ENCODE assay signal across 10 cellular contexts in the genomic region with DNA sequence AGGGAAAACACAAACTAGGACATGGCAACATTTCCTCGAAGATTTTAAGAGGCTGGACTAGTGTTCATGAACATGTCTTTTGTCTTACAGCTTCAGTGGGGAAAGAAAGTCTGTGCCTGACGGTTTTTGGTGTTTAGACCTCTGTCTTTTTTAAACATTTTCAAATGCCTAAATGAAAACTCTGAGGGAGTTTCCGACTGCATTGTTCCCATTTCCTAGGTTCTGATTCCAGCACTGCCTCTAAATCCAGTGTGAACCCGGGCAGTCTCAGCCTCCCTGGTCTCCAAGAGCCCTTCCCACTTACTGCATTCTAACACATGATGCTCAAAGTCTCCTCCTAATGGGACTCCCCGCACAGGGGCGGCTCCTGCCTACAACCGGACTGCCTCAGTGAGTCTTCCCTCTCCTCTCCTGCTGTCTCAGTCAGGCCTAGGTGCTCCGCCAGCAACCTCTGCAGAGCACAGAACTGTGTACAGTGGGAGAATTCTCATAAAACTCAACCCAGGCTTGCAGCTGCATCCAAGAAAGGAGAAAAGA. TPM values are rescaled to one million over a fixed set of nuclear protein-coding genes. Genes with fewer than 3 reads are reported as not detected.
DNase-seq lines count a peak whose midpoint lies in the region; ATAC-seq, FAIRE-seq and TF ChIP-seq lines count a peak whose summit lies in the region.
"Had no signal": no experiment of that assay in that cellular context is flagged by ENCODE, and none has a peak within 500 bp of the region (broad histone marks: within the 10 kb centered on the region; RNA-seq: fewer than 3 reads in every experiment).

No MANE protein-coding gene starts in this region.

- H3K9me3 ChIP-seq in mammary epithelial cell (replicated peaks; ENCODE audit: insufficient read depth, low read length) (no peaks in the 10 kb centered on the region), vagina (no peaks in the 10 kb centered on the region)

- no peak for TF ChIP-seq POLR2A in vagina (IDR thresholded peaks at IDR 0.05)

- no peaks in the 10 kb centered on the region for H3K27me3 ChIP-seq in mammary epithelial cell (ENCODE audit: insufficient read depth, low read length)
- no peaks in the 10 kb centered on the region for H3K27me3 ChIP-seq in dorsolateral prefrontal cortex
- no peaks in the 10 kb centered on the region for H3K27me3 ChIP-seq in vagina

- no peak for TF ChIP-seq CTCF in MCF 10A (IDR thresholded peaks at IDR 0.05; ENCODE audit: unreplicated experiment)
- TF ChIP-seq CTCF in mammary epithelial cell (conservative IDR thresholded peaks at IDR 0.05 in 1 of 2, IDR thresholded peaks at IDR 0.05 in 1 of 2; ENCODE audit: extremely low read depth in 1 of 2, insufficient read depth in 1 of 2, low read depth in 1 of 2, low read length in 2 of 2): no peak
- no peak for TF ChIP-seq CTCF in dorsolateral prefrontal cortex (IDR thresholded peaks at IDR 0.05 in 54 of 56, conservative IDR thresholded peaks at IDR 0.05 in 2 of 56; ENCODE audit: low read depth in 1 of 56, partially characterized antibody in 56 of 56)
- TF ChIP-seq CTCF in natural killer cell (IDR thresholded peaks at IDR 0.05): no peak
- TF ChIP-seq CTCF in vagina (IDR thresholded peaks at IDR 0.05): peak in 1 of 3 experiments; percentile 6

- no peak overlapping the region for H3K4me3 ChIP-seq in mammary epithelial cell (replicated peaks in 1 of 3; ENCODE audit: insufficient read depth in 1 of 3, low read depth in 2 of 3, low read length in 3 of 3)
- peak overlapping the region in 2 of 59 donors; percentile 2 to 6 for H3K4me3 ChIP-seq in dorsolateral prefrontal cortex
- H3K4me3 ChIP-seq in vagina: no peak overlapping the region

- ATAC-seq in natural killer cell (no peak), GM21723 (IDR thresholded peaks at IDR 0.05; ENCODE audit: unreplicated experiment) (no peak), GM18517 (IDR thresholded peaks at IDR 0.05; ENCODE audit: unreplicated experiment) (no peak)

- H3K9me3 Mint-ChIP-seq in MCF 10A (ENCODE audit: unreplicated experiment) (no peaks in the 10 kb centered on the region), natural killer cell (no peaks in the 10 kb centered on the region)

- H2AFZ ChIP-seq in mammary epithelial cell (ENCODE audit: low read depth, low read length): no peak overlapping the region

- peaks cover 5% of the 10 kb centered on the region for H3K36me3 ChIP-seq in mammary epithelial cell (ENCODE audit: insufficient read depth, low read length)
- peaks cover 0 to 9% of the 10 kb centered on the region in 2 donors for H3K36me3 ChIP-seq in vagina

- CTCF ChIA-PET in MCF 10A (lab: Yijun Ruan, JAX) (no interaction called here), mammary epithelial cell (lab: Charles Lee; ENCODE audit: low non-redundant PET) (no interaction called here)

- no peaks in the 10 kb centered on the region for H3K79me2 ChIP-seq in mammary epithelial cell (ENCODE audit: insufficient read depth, low read length)

- in situ Hi-C loops in mammary epithelial cell (cut with MboI; ENCODE audit: low sequenced_read_pairs in 2 of 2): no loop called here

- dilution Hi-C loops in mammary epithelial cell (cut with HindIII; ENCODE audit: low sequenced_read_pairs): no loop called here

- no peak for DNase-seq in MCF 10A (ENCODE audit: unreplicated experiment)
- no peak for DNase-seq in mammary epithelial cell
- DNase-seq in dorsolateral prefrontal cortex: no peak
- DNase-seq in natural killer cell: no peak
- DNase-seq in vagina (ENCODE audit: extremely low spot score in 2 of 2): peak in 1 of 2 donors; percentile 89
- no peak for DNase-seq in HTR-8/SVneo (ENCODE audit: insufficient read length, low spot score)
- DNase-seq: NCI-H446 had no signal

- peaks cover 35% of the 10 kb centered on the region for H3K4me1 Mint-ChIP-seq in MCF 10A (ENCODE audit: insufficient read depth, unreplicated experiment)
- H3K4me1 Mint-ChIP-seq in natural killer cell: peaks cover 86% of the 10 kb centered on the region in 2 donors

- no peak overlapping the region for H3K4me2 ChIP-seq in mammary epithelial cell (ENCODE audit: insufficient read depth, low read depth, low read length)

- WGBS in mammary epithelial cell (ENCODE audit: low coverage, missing lambda C conversion rate): 94% methylated on average over 8 of the region's 8 CpGs

- FAIRE-seq in HTR-8/SVneo (lab: Jason Lieb, UNC): no peak
- FAIRE-seq: islet of Langerhans had no signal

- H3K27me3 Mint-ChIP-seq in MCF 10A (ENCODE audit: insufficient read depth, unreplicated experiment): no peaks in the 10 kb centered on the region
- no peaks in the 10 kb centered on the region for H3K27me3 Mint-ChIP-seq in natural killer cell (ENCODE audit: low read depth in 2 of 2)

- peak overlapping the region; percentile 21 for H3K27ac Mint-ChIP-seq in MCF 10A (ENCODE audit: low read depth, unreplicated experiment)
- peak overlapping the region; percentile 96 to 98 for H3K27ac Mint-ChIP-seq in natural killer cell

- no peaks in the 10 kb centered on the region for H4K20me1 ChIP-seq in mammary epithelial cell (ENCODE audit: insufficient read depth, low read length)

- H3K27ac ChIP-seq in mammary epithelial cell (ENCODE audit: insufficient read depth, low read depth, low read length) (no peak overlapping the region), dorsolateral prefrontal cortex (peak overlapping the region in 54 of 59 donors; percentile 6 to 84 (median 58)), vagina (peak overlapping the region; percentile 80)

- peaks cover 35% of the 10 kb centered on the region for H3K36me3 Mint-ChIP-seq in MCF 10A (ENCODE audit: insufficient read depth, unreplicated experiment)
- peaks cover 5% of the 10 kb centered on the region for H3K36me3 Mint-ChIP-seq in natural killer cell

- no peak overlapping the region for H3K9ac ChIP-seq in mammary epithelial cell (ENCODE audit: insufficient read depth, low read length)

- POLR2A ChIA-PET in MCF 10A (lab: Yijun Ruan, JAX): interaction anchor here (1.0 kb wide), 1 partner anchor 27 kb away, joined by 3 read pairs; no protein-coding TSS in a partner anchor

- BruUV-seq in MCF 10A (replicated peaks; lab: Mats Ljungman, UMichigan) (no TSS peak), mammary epithelial cell (replicated peaks; lab: Mats Ljungman, UMichigan) (no TSS peak)

- intact Hi-C loops in MCF 10A (cut with micrococcal nuclease) (no loop called here), mammary epithelial cell (cut with micrococcal nuclease) (no loop called here), dorsolateral prefrontal cortex (cut with DNase I) (no loop called here), natural killer cell (cut with micrococcal nuclease) (no loop called here), vagina (cut with DNase I) (no loop called here)

- H3K4me3 Mint-ChIP-seq in MCF 10A (ENCODE audit: unreplicated experiment) (no peak overlapping the region), natural killer cell (peak overlapping the region; percentile 81)

- peaks cover 8% of the 10 kb centered on the region for H3K4me1 ChIP-seq in mammary epithelial cell (ENCODE audit: insufficient read depth, low read length)
- H3K4me1 ChIP-seq in vagina: peaks cover 77% of the 10 kb centered on the region

RNA-seq across cellular contexts. Expression of a gene that starts 29.0 kb away (rescaled TPM):
- 21.2 and 21.6 TPM in 2 replicates for total RNA-seq in MCF 10A (2022)
- total RNA-seq in mammary epithelial cell: 10 to 100 TPM; 15.7 to 24.0 TPM
- 11.8 TPM for polyA plus RNA-seq in mammary epithelial cell
- 10.3 TPM for polyA minus RNA-seq in mammary epithelial cell
- total RNA-seq in dorsolateral prefrontal cortex: 10 to 100 TPM; 18.5 to 62.5 (median 37.5) TPM
- 10 to 100 TPM; 54.0 to 83.5 (median 56.7) TPM for total RNA-seq in natural killer cell
- 63.6 TPM for total RNA-seq in vagina

RNA-seq across cellular contexts. Expression of a gene that starts 43.9 kb away (rescaled TPM):
- total RNA-seq in MCF 10A (2022) (not detected in 2 replicates), mammary epithelial cell (not detected), dorsolateral prefrontal cortex (not detected), natural killer cell (not detected), vagina (not detected)
- not detected for polyA plus RNA-seq in mammary epithelial cell
- not detected for polyA minus RNA-seq in mammary epithelial cell
